Comparison of ENCODE assay signal across 28 cellular contexts in genomic region chr9:119343161-119343720, GRCh38. TPM values are rescaled to one million over a fixed set of nuclear protein-coding genes. Genes with fewer than 3 reads are reported as not detected.
"Had no signal": no experiment of that assay in that cellular context is flagged by ENCODE, and none has a peak within 500 bp of the region (broad histone marks: within the 10 kb centered on the region; RNA-seq: fewer than 3 reads in every experiment).

No MANE protein-coding gene starts in this region.

- ATAC-seq: activated CD8-positive, alpha-beta T cell treated with anti-CD3 and anti-CD28 coated beads, Interleukin-2, amount 10 ng/mL, durations not matched to agents 7 days and 5 days; PC-3 had no signal

- DNase-seq: activated CD4-positive, alpha-beta T cell treated with anti-CD3 and anti-CD28 coated beads, Interleukin-2, amount 10 ng/mL, durations not matched to agents 7 days and 5 days; activated CD4-positive, alpha-beta T cell treated with anti-CD3 and anti-CD28 coated beads, Interleukin-2, amount 50 U/mL, for 48 hours; activated CD8-positive, alpha-beta T cell treated with anti-CD3 and anti-CD28 coated beads, Interleukin-2, amount 10 ng/mL, durations not matched to agents 7 days and 5 days; activated gamma-delta T cell; activated naive CD4-positive, alpha-beta T cell treated with Interleukin-2 at 50 U/mL for 16 hours; activated naive CD8-positive, alpha-beta T cell treated with anti-CD3 and anti-CD28 coated beads, Interleukin-2, amount 10 ng/mL, durations not matched to agents 7 days and 5 days; activated T-cell treated with anti-CD3 and anti-CD28 coated beads, Interleukin-2, amount 50 U/mL, for 24 hours; amygdala; Karpas-422; KBM-7; MV-4-11; NCI-H1092; NCI-H1436 treated with DMSO at 0.1 percent for 48 hours; NCI-H1694 treated with DMSO at 0.1 percent for 48 hours; NCI-H2029; NCI-H226; NCI-H446 treated with DMSO at 0.1 percent for 48 hours; NCI-H526; NCI-H774; PC-3; Peyer's patch; RPMI8226; SHP77 treated with DMSO at 0.1 percent for 48 hours; SK-N-SH had no signal

RNA-seq across cellular contexts. Expression of gene BRINP1, which starts 26.0 kb away (rescaled TPM):
- total RNA-seq: activated CD4-positive, alpha-beta T cell treated with anti-CD3 and anti-CD28 coated beads, Interleukin-2, amount 10 ng/mL, durations not matched to agents 7 days and 5 days; activated CD8-positive, alpha-beta T cell treated with anti-CD3 and anti-CD28 coated beads, Interleukin-2, amount 10 ng/mL, durations not matched to agents 7 days and 5 days; activated naive CD8-positive, alpha-beta T cell treated with anti-CD3 and anti-CD28 coated beads, Interleukin-2, amount 10 ng/mL, durations not matched to agents 7 days and 5 days; activated T-helper 2 cell treated with anti-CD3 and anti-CD28 coated beads, Interferon-gamma antibody, Interleukin-2, Interleukin-4, amounts not matched to agents 10 μg/mL and 5 μg/mL and 100 μg/mL, durations not matched to agents 14 hours and 24 hours and 36 hours; ascending aorta; MCF 10A; PC-3; SJSA1 had no signal
